15 cellular contexts compared by ENCODE assay signal in genomic region chr17:45384047-45384799, GRCh38. TPM values are rescaled to one million over a fixed set of nuclear protein-coding genes. Genes with fewer than 3 reads are reported as not detected.
DNase-seq lines count a peak whose midpoint lies in the region; ATAC-seq and TF ChIP-seq lines count a peak whose summit lies in the region.
"Had no signal": no experiment of that assay in that cellular context is flagged by ENCODE, and none has a peak within 500 bp of the region (broad histone marks: within the 10 kb centered on the region; RNA-seq: fewer than 3 reads in every experiment).

No MANE protein-coding gene starts in this region.

- no peaks in the 10 kb centered on the region for H3F3A ChIP-seq in GM23248 (ENCODE audit: insufficient read depth)

- H3K9me3 Mint-ChIP-seq in chondrocyte (ENCODE audit: low read depth) = no peaks in the 10 kb centered on the region

- no peaks in the 10 kb centered on the region for H3K36me3 ChIP-seq in GM23248 (ENCODE audit: low read depth)
- H3K36me3 ChIP-seq: brain microvascular endothelial cell had no signal

- H3K4me1 ChIP-seq in GM23248 (ENCODE audit: insufficient read depth) = 0 out of 2 replicates have a peak, but pooled peaks cover 11% of the 10 kb centered on the region

- peaks cover 15% of the 10 kb centered on the region for H3K4me1 Mint-ChIP-seq in chondrocyte (ENCODE audit: low read depth)

- in situ Hi-C loops in GM23248 (cut with MboI) = loop anchor here (10.0 kb wide), 1 partner anchor 109 kb away; no protein-coding TSS in a partner anchor

- H3K9ac ChIP-seq in GM23248 = no peak overlapping the region

- no peak overlapping the region for H3K4me2 ChIP-seq in GM23248 (ENCODE audit: unreplicated experiment)

- H3K79me2 ChIP-seq in GM23248 (ENCODE audit: insufficient read depth) = no peaks in the 10 kb centered on the region

- no peaks in the 10 kb centered on the region for H4K20me1 ChIP-seq in GM23248 (ENCODE audit: insufficient read depth)

- no peak overlapping the region for H3K4me3 ChIP-seq in GM23248

- H3K9me2 ChIP-seq in GM23248 (ENCODE audit: insufficient read depth) = no peaks in the 10 kb centered on the region

- H2AFZ ChIP-seq in GM23248 = no peak overlapping the region

- no peak for TF ChIP-seq CTCF in chondrocyte (IDR thresholded peaks at IDR 0.05)

- no peak overlapping the region for H3K27ac Mint-ChIP-seq in chondrocyte (ENCODE audit: unreplicated experiment)

- no peaks in the 10 kb centered on the region for H3K36me3 Mint-ChIP-seq in chondrocyte (ENCODE audit: low read depth)

- H3K27me3 ChIP-seq in GM23248 (replicated peaks; ENCODE audit: insufficient read depth) = no peaks in the 10 kb centered on the region
- H3K27me3 ChIP-seq: brain microvascular endothelial cell had no signal

- H3K4me3 Mint-ChIP-seq in chondrocyte (ENCODE audit: unreplicated experiment) = no peak overlapping the region

- H3K27me3 Mint-ChIP-seq in chondrocyte (ENCODE audit: low read depth) = peaks cover 10% of the 10 kb centered on the region

- DNase-seq in A172 (ENCODE audit: low spot score) (peak; percentile 71), EH (ENCODE audit: low read depth) (peak; percentile 36), NCI-H82 treated with DMSO at 0.1 percent for 48 hours (lab: John Stamatoyannopoulos, UW; ENCODE audit: unreplicated experiment) (peak; percentile 31), amniotic epithelial cell (ENCODE audit: low read depth) (peak; percentile 24), GM23248 (no peak), chondrocyte (ENCODE audit: low spot score) (no peak), inferior parietal cortex (ENCODE audit: extremely low spot score) (no peak)
- DNase-seq: brain microvascular endothelial cell, HCEC 1CT, hypothalamus, mesenchymal stem cell, NCI-H526 treated with DMSO at 0.1 percent for 48 hours, T-helper 9 cell, trophoblast cell had no signal

- H3K9me3 ChIP-seq in GM23248 (ENCODE audit: low read depth) = no peaks in the 10 kb centered on the region

- 74 to 75% methylated on average over 7 of the region's 7 CpGs for WGBS in GM23248 (ENCODE audit: low coverage in 1 of 2, low lambda C conversion rate in 2 of 2, missing lambda C conversion rate in 2 of 2), 2 experiments

- H3K27ac ChIP-seq in GM23248 = no peak overlapping the region
- H3K27ac ChIP-seq: brain microvascular endothelial cell had no signal

- no peak for ATAC-seq in HG03354 (IDR thresholded peaks at IDR 0.05; ENCODE audit: poor library complexity, severe bottlenecking, unreplicated experiment)

RNA-seq across cellular contexts. Expression of gene ARHGAP27, which starts 48.4 kb away (rescaled TPM):
- 9.5 and 17.8 TPM in 2 replicates for total RNA-seq in A172 (2014; rRNA removed; shearing (Covaris generic))
- 1.3 and 3.4 TPM in 2 replicates for total RNA-seq in GM23248 (2014; rRNA removed; shearing (Covaris generic))
- 0.33 and 0.59 TPM in 2 replicates for polyA plus RNA-seq in GM23248 (2016; fragmentation: Nextera tagmentation; extraction: Ambion mirVana)
- 1.5 to 2.7 TPM (median 2.0 TPM) in 3 replicates for total RNA-seq in chondrocyte

Comparison
In these comparisons a context has a peak if more than half of its experiments do, and no peak if none do; other contexts are left out.
1. DNase-seq: peak in A172 (single experiment), EH (single experiment), NCI-H82 treated with DMSO at 0.1 percent for 48 hours (single experiment) and amniotic epithelial cell (single experiment); none in GM23248 (single experiment), chondrocyte (single experiment) and inferior parietal cortex (single experiment).